In the genomic region with DNA sequence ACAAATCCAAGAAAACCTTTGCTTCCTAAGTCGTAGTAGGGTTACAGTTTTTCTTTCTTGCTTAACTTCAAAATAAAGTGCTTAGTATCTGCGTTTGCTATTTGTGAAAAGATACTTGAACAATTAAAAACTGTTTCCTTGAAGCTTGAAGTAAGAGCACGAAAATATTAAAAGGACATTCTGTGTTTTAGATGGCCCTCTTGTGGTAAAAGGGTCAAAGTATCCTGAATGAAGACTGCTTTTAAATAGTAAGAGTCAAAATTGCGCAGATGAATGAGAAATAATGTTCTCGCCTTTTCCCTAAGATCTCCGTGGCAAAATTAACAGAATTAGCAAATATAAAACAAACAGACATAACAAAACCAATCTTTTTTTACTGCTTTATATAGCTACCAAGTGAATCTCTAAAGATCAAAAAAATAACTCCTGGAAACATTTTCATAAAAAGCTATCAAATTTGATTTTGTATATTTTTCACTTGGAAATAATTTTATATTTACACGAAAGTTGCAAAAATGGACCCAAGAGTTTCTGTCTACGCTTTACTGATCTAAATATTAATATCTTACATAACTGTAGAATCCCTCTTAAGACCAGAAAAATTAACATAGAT, we compare ENCODE assay signal across 8 cellular contexts.
DNase-seq lines count a peak whose midpoint lies in the region; ATAC-seq and TF ChIP-seq lines count a peak whose summit lies in the region.

No MANE protein-coding gene starts in this region.

- no peak overlapping the region for H3K4ac ChIP-seq in IMR-90 (ENCODE audit: low read depth, low read length)

- H4K20me1 ChIP-seq in IMR-90 (ENCODE audit: insufficient read depth, low read length), result peaks cover 16% of the 10 kb centered on the region; the same call in 1 of the 2 replicates

- H3K9me1 ChIP-seq in IMR-90 (ENCODE audit: insufficient read depth, low read length), result no peaks in the 10 kb centered on the region

- no peak overlapping the region for H3K4me2 ChIP-seq in IMR-90 (ENCODE audit: low read depth, low read length)

- H3K18ac ChIP-seq in IMR-90 (ENCODE audit: low read depth, low read length), result no peak overlapping the region

- in situ Hi-C loops in IMR-90 (cut with MboI; ENCODE audit: low sequenced_read_pairs), result loop anchor here (10.0 kb wide), 1 partner anchor 369 kb away; no protein-coding TSS in a partner anchor

- no peak overlapping the region for H3K14ac ChIP-seq in IMR-90 (replicated peaks; ENCODE audit: low read depth, low read length)

- no peak overlapping the region for H4K8ac ChIP-seq in IMR-90 (ENCODE audit: low read depth in 2 of 2, low read length in 2 of 2)

- peak; percentile 50; the same call in 1 of the 2 replicates for ATAC-seq in IMR-90 (ENCODE audit: low read depth)

- no peak for TF ChIP-seq POLR2A in IMR-90 (IDR thresholded peaks at IDR 0.05; ENCODE audit: low read depth, low read length)
- no peak for TF ChIP-seq POLR2A in esophagus squamous epithelium (IDR thresholded peaks at IDR 0.05)

- DNase-seq in NCI-H345 treated with DMSO at 0.1 percent for 48 hours (lab: John Stamatoyannopoulos, UW; ENCODE audit: unreplicated experiment) (peak; percentile 3), NCI-H345 (lab: John Stamatoyannopoulos, UW) (no peak), IMR-90 (peak; percentile 73), SK-N-MC (ENCODE audit: low read depth, low spot score) (no peak), esophagus squamous epithelium (lab: John Stamatoyannopoulos, UW) (no peak), nephron progenitor cell (no peak), HK-2 (ENCODE audit: unreplicated experiment) (no peak)
- DNase-seq in T-helper 2 cell treated with Interferon-gamma antibody and Interleukin-4, amounts not matched to agents 5 μg/mL and 100 μg/mL, for 36 hours (ENCODE audit: low spot score), result no peak

- no peak overlapping the region for H4K91ac ChIP-seq in IMR-90 (ENCODE audit: insufficient read depth, low read depth, low read length)

- intact Hi-C loops in IMR-90 (cut with micrococcal nuclease) (loop anchor here (5.0 to 10.0 kb wide), 3 partner anchors 139 to 599 kb away; no protein-coding TSS in a partner anchor), esophagus squamous epithelium (cut with DNase I) (no loop called here)

- H3K27ac Mint-ChIP-seq in nephron progenitor cell, result no peak overlapping the region
- H3K27ac Mint-ChIP-seq in T-helper 2 cell treated with Interferon-gamma antibody and Interleukin-4, amounts not matched to agents 5 μg/mL and 100 μg/mL, for 36 hours, result no peak overlapping the region

- H3K9ac ChIP-seq in IMR-90 (ENCODE audit: low read depth, low read length) (no peak overlapping the region), SK-N-MC (ENCODE audit: insufficient read length) (no peak overlapping the region)

- H3K79me1 ChIP-seq in IMR-90 (ENCODE audit: low read depth in 1 of 2, low read length in 2 of 2), result peaks cover 20 to 38% of the 10 kb centered on the region in 2 experiments

- H2AK9ac ChIP-seq in IMR-90 (replicated peaks; ENCODE audit: low read depth, low read length, poor library complexity), result no peak overlapping the region

- no peaks in the 10 kb centered on the region for H3K9me3 Mint-ChIP-seq in nephron progenitor cell
- no peaks in the 10 kb centered on the region for H3K9me3 Mint-ChIP-seq in T-helper 2 cell treated with Interferon-gamma antibody and Interleukin-4, amounts not matched to agents 5 μg/mL and 100 μg/mL, for 36 hours

- no peak overlapping the region for H2AFZ ChIP-seq in IMR-90 (replicated peaks; ENCODE audit: low read length, poor library complexity)

- no TSS peak for BruUV-seq in IMR-90 (replicated peaks; lab: Mats Ljungman, UMichigan)

- TF ChIP-seq CTCF in IMR-90 (conservative IDR thresholded peaks at IDR 0.05; ENCODE audit: low read depth, low read length) (peak; percentile 64), esophagus squamous epithelium (IDR thresholded peaks at IDR 0.05) (peak; percentile 54 to 89 (median 70)), nephron progenitor cell (IDR thresholded peaks at IDR 0.05) (peak; percentile 60)

- H3K4me1 Mint-ChIP-seq in nephron progenitor cell, result no peaks in the 10 kb centered on the region
- peaks cover 33% of the 10 kb centered on the region for H3K4me1 Mint-ChIP-seq in T-helper 2 cell treated with Interferon-gamma antibody and Interleukin-4, amounts not matched to agents 5 μg/mL and 100 μg/mL, for 36 hours (ENCODE audit: low read depth)

- CTCF ChIA-PET in IMR-90 (lab: Yijun Ruan, JAX), result interaction anchor here (0.5 to 1.8 kb wide), 7 partner anchors 14 to 372 kb away, joined by 3 to 8 read pairs (median 3); no protein-coding TSS in a partner anchor

- no peak overlapping the region for H3K27ac ChIP-seq in IMR-90 (ENCODE audit: insufficient read depth, low read length)
- H3K27ac ChIP-seq in SK-N-MC, result peak overlapping the region; percentile 15; the same call in 1 of the 2 replicates
- peak overlapping the region in 2 of 4 donors; percentile 12 to 15 for H3K27ac ChIP-seq in esophagus squamous epithelium

- no peak overlapping the region for H2BK20ac ChIP-seq in IMR-90 (ENCODE audit: low read depth, low read length)

- no peak overlapping the region for H3K56ac ChIP-seq in IMR-90 (ENCODE audit: extremely low read depth, insufficient read depth, low read length)

- WGBS in IMR-90 (ENCODE audit: extremely low coverage in 2 of 2, insufficient read length in 1 of 2), 2 experiments, result 14% methylated on average over 1 of the region's 8 CpGs; no CpG with 5 or more reads in 1 of the 2 experiments
- WGBS in esophagus squamous epithelium, 2 donors, result 25 to 28% methylated on average over 8 of the region's 8 CpGs

- H3K27me3 ChIP-seq in IMR-90 (ENCODE audit: control insufficient read depth, insufficient read depth, low read length) (no peaks in the 10 kb centered on the region), esophagus squamous epithelium (no peaks in the 10 kb centered on the region)

- no peaks in the 10 kb centered on the region for H3K9me3 ChIP-seq in IMR-90 (ENCODE audit: control insufficient read depth, insufficient read depth, low read length)
- H3K9me3 ChIP-seq in SK-N-MC (ENCODE audit: low read depth, low read length), result no peaks in the 10 kb centered on the region
- H3K9me3 ChIP-seq in esophagus squamous epithelium, result no peaks in the 10 kb centered on the region

- dilution Hi-C loops in IMR-90 (cut with HindIII; ENCODE audit: low sequenced_read_pairs, unreplicated experiment), result no loop called here

- peaks cover 6% of the 10 kb centered on the region for H3K36me3 Mint-ChIP-seq in nephron progenitor cell (ENCODE audit: low read depth)
- peaks cover 35% of the 10 kb centered on the region for H3K36me3 Mint-ChIP-seq in T-helper 2 cell treated with Interferon-gamma antibody and Interleukin-4, amounts not matched to agents 5 μg/mL and 100 μg/mL, for 36 hours (ENCODE audit: low read depth)

- H2BK5ac ChIP-seq in IMR-90 (ENCODE audit: low read depth, low read length, poor library complexity, severe bottlenecking), result peak overlapping the region; percentile 42

- H3K4me3 ChIP-seq in IMR-90 (ENCODE audit: insufficient read depth, low read depth, low read length), result no peak overlapping the region
- no peak overlapping the region for H3K4me3 ChIP-seq in SK-N-MC
- H3K4me3 ChIP-seq in esophagus squamous epithelium, result peak overlapping the region in 1 of 4 donors; percentile 10

- H3K4me3 Mint-ChIP-seq in nephron progenitor cell, result no peak overlapping the region
- no peak overlapping the region for H3K4me3 Mint-ChIP-seq in T-helper 2 cell treated with Interferon-gamma antibody and Interleukin-4, amounts not matched to agents 5 μg/mL and 100 μg/mL, for 36 hours

- H3K4me1 ChIP-seq in IMR-90 (ENCODE audit: control insufficient read depth, insufficient read depth, low read length) (peaks cover 4% of the 10 kb centered on the region), esophagus squamous epithelium (peaks cover 0 to 57% (median 8%) of the 10 kb centered on the region in 3 donors)

- peaks cover 4% of the 10 kb centered on the region for H3K27me3 Mint-ChIP-seq in nephron progenitor cell (ENCODE audit: low read depth, poor library complexity)
- no peaks in the 10 kb centered on the region for H3K27me3 Mint-ChIP-seq in T-helper 2 cell treated with Interferon-gamma antibody and Interleukin-4, amounts not matched to agents 5 μg/mL and 100 μg/mL, for 36 hours (ENCODE audit: low read depth)

- H4K5ac ChIP-seq in IMR-90 (ENCODE audit: low read depth, low read length), result no peak overlapping the region

- POLR2A ChIA-PET in IMR-90 (lab: Charles Lee; ENCODE audit: unreplicated experiment), result no interaction called here

- no peak overlapping the region for H3K23ac ChIP-seq in IMR-90 (ENCODE audit: low read depth, low read length)

- no peak overlapping the region for H2BK120ac ChIP-seq in IMR-90 (ENCODE audit: low read depth, low read length)

- H3K36me3 ChIP-seq in IMR-90 (ENCODE audit: control insufficient read depth, insufficient read depth, low read length) (peaks cover 12% of the 10 kb centered on the region), SK-N-MC (ENCODE audit: insufficient read depth, low read length) (peaks cover 43% of the 10 kb centered on the region), esophagus squamous epithelium (peaks cover 0 to 46% (median 0%) of the 10 kb centered on the region in 3 donors)

- H2BK15ac ChIP-seq in IMR-90 (ENCODE audit: low read depth, low read length), result no peak overlapping the region

- peak; percentile 70 for TF ChIP-seq RAD21 in IMR-90 (IDR thresholded peaks at IDR 0.05; ENCODE audit: low read length)

- H2AK5ac ChIP-seq in IMR-90 (ENCODE audit: low read depth, low read length), result no peak overlapping the region

TF ChIP-seq in IMR-90, 13 proteins besides CTCF, POLR2A, EP300 and RAD21:
- TF ChIP-seq, protein P1, sequence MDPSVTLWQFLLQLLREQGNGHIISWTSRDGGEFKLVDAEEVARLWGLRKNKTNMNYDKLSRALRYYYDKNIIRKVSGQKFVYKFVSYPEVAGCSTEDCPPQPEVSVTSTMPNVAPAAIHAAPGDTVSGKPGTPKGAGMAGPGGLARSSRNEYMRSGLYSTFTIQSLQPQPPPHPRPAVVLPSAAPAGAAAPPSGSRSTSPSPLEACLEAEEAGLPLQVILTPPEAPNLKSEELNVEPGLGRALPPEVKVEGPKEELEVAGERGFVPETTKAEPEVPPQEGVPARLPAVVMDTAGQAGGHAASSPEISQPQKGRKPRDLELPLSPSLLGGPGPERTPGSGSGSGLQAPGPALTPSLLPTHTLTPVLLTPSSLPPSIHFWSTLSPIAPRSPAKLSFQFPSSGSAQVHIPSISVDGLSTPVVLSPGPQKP (IDR thresholded peaks at IDR 0.05; ENCODE audit: borderline replicate concordance, low read depth, low read length), result no peak
- TF ChIP-seq SMC3 (IDR thresholded peaks at IDR 0.05; ENCODE audit: low read depth, low read length), result peak; percentile 65; the same call in 1 of the 2 replicates
TF ChIP-seq in IMR-90: peak in this region for 1.

Comparison
In these comparisons a context has a peak if more than half of its experiments do, and no peak if none do; other contexts are left out.
1. DNase-seq: peak in NCI-H345 treated with DMSO at 0.1 percent for 48 hours (single experiment) and IMR-90 (single experiment); none in NCI-H345 (single experiment), SK-N-MC (single experiment), esophagus squamous epithelium (single experiment), nephron progenitor cell (single experiment), T-helper 2 cell treated with Interferon-gamma antibody and Interleukin-4, amounts not matched to agents 5 μg/mL and 100 μg/mL, for 36 hours (single experiment) and HK-2 (single experiment).
2. Peak in every context shown above with its lines, with median percentiles within 50 percentile points of each other: CTCF ChIP-seq.